27 cellular contexts compared by ENCODE assay signal in genomic region chr13:90938848-90939247, GRCh38.
"Had no signal": no experiment of that assay in that cellular context is flagged by ENCODE, and none has a peak within 500 bp of the region (broad histone marks: within the 10 kb centered on the region; RNA-seq: fewer than 3 reads in every experiment).

No MANE protein-coding gene starts in this region.

- H3K9me3 ChIP-seq: stomach, suprapubic skin, testis, thoracic aorta, thyroid gland, tibial artery, tibial nerve, transverse colon, upper lobe of left lung, upper lobe of right lung, uterus, vagina had no signal

- H3K27ac ChIP-seq: stomach, suprapubic skin, testis, thoracic aorta, thyroid gland, tibial artery, tibial nerve, transverse colon, upper lobe of left lung, upper lobe of right lung, uterus, vagina had no signal

- H3K36me3 ChIP-seq: stomach, suprapubic skin, thoracic aorta, thyroid gland, tibial artery, tibial nerve, transverse colon, upper lobe of left lung, upper lobe of right lung, uterus, vagina had no signal

- H3K4me1 ChIP-seq: stomach, suprapubic skin, testis, thyroid gland, tibial artery, tibial nerve, transverse colon, upper lobe of left lung, upper lobe of right lung, uterus, vagina had no signal

- DNase-seq: stimulated activated CD4-positive, alpha-beta T cell treated with anti-CD3 and anti-CD28 coated beads, Interleukin-2, amount 100 ng/mL, for 48 hours; stimulated activated CD4-positive, alpha-beta T cell treated with anti-CD3 and anti-CD28 coated beads, Interleukin-4, amount 100 ng/mL, for 1 hour; stimulated activated CD4-positive, alpha-beta T cell treated with anti-CD3 and anti-CD28 coated beads, Interleukin-4, amount 100 ng/mL, for 24 hours; stimulated activated CD4-positive, alpha-beta T cell treated with anti-CD3 and anti-CD28 coated beads, Interleukin-4, amount 100 ng/mL, for 4 hours; stimulated activated CD8-positive, alpha-beta memory T cell treated with anti-CD3 and anti-CD28 coated beads, Interleukin-4, amount 100 ng/mL, for 48 hours; stimulated activated naive B cell treated with anti-CD40 and anti-IgM and Interleukin-4, amounts not matched to agents 10 μg/mL and 1 μg/mL and 100 μg/mL, for 72 hours; stimulated activated naive CD4-positive, alpha-beta T cell; stimulated activated naive CD4-positive, alpha-beta T cell treated with Interleukin-2 at 50 U/mL for 16 hours; stimulated activated naive CD8-positive, alpha-beta T cell treated with anti-CD3 and anti-CD28 coated beads, Interleukin-15, amount 100 ng/mL, for 72 hours; stimulated activated naive CD8-positive, alpha-beta T cell treated with anti-CD3 and anti-CD28 coated beads, Interleukin-15, Interleukin-2, amounts not matched to agents 100 U/mL and 50 U/mL, for 24 hours; stomach; substantia nigra; testis; thyroid gland; tibial artery; transverse colon; trophoblast cell; upper lobe of left lung; upper lobe of right lung; uterus had no signal

- H3K27me3 ChIP-seq: stomach, suprapubic skin, testis, thyroid gland, tibial artery, tibial nerve, transverse colon, upper lobe of left lung, upper lobe of right lung, uterus, vagina had no signal

- ATAC-seq: stimulated activated effector memory CD8-positive, alpha-beta T cell treated with anti-CD3 and anti-CD28 coated beads, Interleukin-12 subunit alpha, Interleukin-12 subunit beta, amount 100 ng/mL, for 72 hours; stimulated activated memory B cell treated with anti-CD40 and anti-IgM and Interleukin-4, amounts not matched to agents 10 μg/mL and 1 μg/mL and 100 μg/mL, for 72 hours; stimulated activated naive B cell treated with anti-CD40 and anti-IgM and Interleukin-4, amounts not matched to agents 10 μg/mL and 1 μg/mL and 100 μg/mL, for 72 hours; stimulated activated naive CD8-positive, alpha-beta T cell treated with anti-CD3 and anti-CD28 coated beads, Interleukin-15, amount 100 ng/mL, for 72 hours; stimulated activated naive CD8-positive, alpha-beta T cell treated with anti-CD3 and anti-CD28 coated beads, Interleukin-15, Interleukin-2, amounts not matched to agents 100 U/mL and 50 U/mL, for 24 hours; upper lobe of right lung had no signal

- FAIRE-seq: urothelium cell line had no signal

- H3K4me3 ChIP-seq: stomach, suprapubic skin, testis, thoracic aorta, thyroid gland, tibial artery, tibial nerve, transverse colon, upper lobe of left lung, upper lobe of right lung, uterus, vagina had no signal
